Comparison of ENCODE assay signal across 1 cellular context in genomic region chr19:2950286-2951124, GRCh38.
TF ChIP-seq lines count a peak whose summit lies in the region.

No MANE protein-coding gene starts in this region.

TF ChIP-seq in K562, 482 proteins besides CTCF, POLR2A, EP300 and RAD21 (continued from another document):
- TF ChIP-seq, protein P1, sequence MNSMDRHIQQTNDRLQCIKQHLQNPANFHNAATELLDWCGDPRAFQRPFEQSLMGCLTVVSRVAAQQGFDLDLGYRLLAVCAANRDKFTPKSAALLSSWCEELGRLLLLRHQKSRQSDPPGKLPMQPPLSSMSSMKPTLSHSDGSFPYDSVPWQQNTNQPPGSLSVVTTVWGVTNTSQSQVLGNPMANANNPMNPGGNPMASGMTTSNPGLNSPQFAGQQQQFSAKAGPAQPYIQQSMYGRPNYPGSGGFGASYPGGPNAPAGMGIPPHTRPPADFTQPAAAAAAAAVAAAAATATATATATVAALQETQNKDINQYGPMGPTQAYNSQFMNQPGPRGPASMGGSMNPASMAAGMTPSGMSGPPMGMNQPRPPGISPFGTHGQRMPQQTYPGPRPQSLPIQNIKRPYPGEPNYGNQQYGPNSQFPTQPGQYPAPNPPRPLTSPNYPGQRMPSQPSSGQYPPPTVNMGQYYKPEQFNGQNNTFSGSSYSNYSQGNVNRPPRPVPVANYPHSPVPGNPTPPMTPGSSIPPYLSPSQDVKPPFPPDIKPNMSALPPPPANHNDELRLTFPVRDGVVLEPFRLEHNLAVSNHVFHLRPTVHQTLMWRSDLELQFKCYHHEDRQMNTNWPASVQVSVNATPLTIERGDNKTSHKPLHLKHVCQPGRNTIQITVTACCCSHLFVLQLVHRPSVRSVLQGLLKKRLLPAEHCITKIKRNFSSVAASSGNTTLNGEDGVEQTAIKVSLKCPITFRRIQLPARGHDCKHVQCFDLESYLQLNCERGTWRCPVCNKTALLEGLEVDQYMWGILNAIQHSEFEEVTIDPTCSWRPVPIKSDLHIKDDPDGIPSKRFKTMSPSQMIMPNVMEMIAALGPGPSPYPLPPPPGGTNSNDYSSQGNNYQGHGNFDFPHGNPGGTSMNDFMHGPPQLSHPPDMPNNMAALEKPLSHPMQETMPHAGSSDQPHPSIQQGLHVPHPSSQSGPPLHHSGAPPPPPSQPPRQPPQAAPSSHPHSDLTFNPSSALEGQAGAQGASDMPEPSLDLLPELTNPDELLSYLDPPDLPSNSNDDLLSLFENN (IDR thresholded peaks at IDR 0.05; ENCODE audit: low read depth in 2 of 2, low read length in 2 of 2): peak in 1 of 2 experiments; percentile 70; a peak in 1 of 4 replicates
- TF ChIP-seq NR4A1 (CRISPR knock-in tag; IDR thresholded peaks at IDR 0.05): 0 out of 2 replicates have a peak, but pooled peaks have one; percentile 13
- no peak for TF ChIP-seq NR4A1 (tag; IDR thresholded peaks at IDR 0.05)
- peak; percentile 65 for TF ChIP-seq ESRRA (IDR thresholded peaks at IDR 0.05; ENCODE audit: borderline replicate concordance, low read depth)
- TF ChIP-seq MTA2 (IDR thresholded peaks at IDR 0.05; ENCODE audit: low read depth): peak; percentile 83
- TF ChIP-seq, protein P2, sequence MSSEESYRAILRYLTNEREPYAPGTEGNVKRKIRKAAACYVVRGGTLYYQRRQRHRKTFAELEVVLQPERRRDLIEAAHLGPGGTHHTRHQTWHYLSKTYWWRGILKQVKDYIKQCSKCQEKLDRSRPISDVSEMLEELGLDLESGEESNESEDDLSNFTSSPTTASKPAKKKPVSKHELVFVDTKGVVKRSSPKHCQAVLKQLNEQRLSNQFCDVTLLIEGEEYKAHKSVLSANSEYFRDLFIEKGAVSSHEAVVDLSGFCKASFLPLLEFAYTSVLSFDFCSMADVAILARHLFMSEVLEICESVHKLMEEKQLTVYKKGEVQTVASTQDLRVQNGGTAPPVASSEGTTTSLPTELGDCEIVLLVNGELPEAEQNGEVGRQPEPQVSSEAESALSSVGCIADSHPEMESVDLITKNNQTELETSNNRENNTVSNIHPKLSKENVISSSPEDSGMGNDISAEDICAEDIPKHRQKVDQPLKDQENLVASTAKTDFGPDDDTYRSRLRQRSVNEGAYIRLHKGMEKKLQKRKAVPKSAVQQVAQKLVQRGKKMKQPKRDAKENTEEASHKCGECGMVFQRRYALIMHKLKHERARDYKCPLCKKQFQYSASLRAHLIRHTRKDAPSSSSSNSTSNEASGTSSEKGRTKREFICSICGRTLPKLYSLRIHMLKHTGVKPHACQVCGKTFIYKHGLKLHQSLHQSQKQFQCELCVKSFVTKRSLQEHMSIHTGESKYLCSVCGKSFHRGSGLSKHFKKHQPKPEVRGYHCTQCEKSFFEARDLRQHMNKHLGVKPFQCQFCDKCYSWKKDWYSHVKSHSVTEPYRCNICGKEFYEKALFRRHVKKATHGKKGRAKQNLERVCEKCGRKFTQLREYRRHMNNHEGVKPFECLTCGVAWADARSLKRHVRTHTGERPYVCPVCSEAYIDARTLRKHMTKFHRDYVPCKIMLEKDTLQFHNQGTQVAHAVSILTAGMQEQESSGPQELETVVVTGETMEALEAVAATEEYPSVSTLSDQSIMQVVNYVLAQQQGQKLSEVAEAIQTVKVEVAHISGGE (CRISPR knock-in tag; IDR thresholded peaks at IDR 0.05): peak in 1 of 3 experiments; percentile 91; a peak in 2 of 6 replicates
- TF ChIP-seq TOE1 (IDR thresholded peaks at IDR 0.05; ENCODE audit: borderline replicate concordance): peak; percentile 81
- TF ChIP-seq TOE1 (CRISPR knock-in tag; IDR thresholded peaks at IDR 0.05; ENCODE audit: borderline replicate concordance, low read depth): no peak
- peak; percentile 83; the same call in 1 of the 2 replicates for TF ChIP-seq NBN (IDR thresholded peaks at IDR 0.05; ENCODE audit: low read depth)
- peak; percentile 41; the same call in 1 of the 2 replicates for TF ChIP-seq KLF13 (tag; IDR thresholded peaks at IDR 0.05; ENCODE audit: borderline replicate concordance, low read depth)
- peak; percentile 99 for TF ChIP-seq SUPT5H (IDR thresholded peaks at IDR 0.05)
- peak; percentile 8; the same call in 1 of the 2 replicates for TF ChIP-seq SMARCA4 (IDR thresholded peaks at IDR 0.05)
- TF ChIP-seq ZNF609 (CRISPR knock-in tag; IDR thresholded peaks at IDR 0.05; ENCODE audit: borderline replicate concordance): 0 out of 2 replicates have a peak, but pooled peaks have one; percentile 58
- TF ChIP-seq PURB (CRISPR knock-in tag; IDR thresholded peaks at IDR 0.05; ENCODE audit: low read depth): no peak
- peak; percentile 5 for TF ChIP-seq ETV1 (tag; conservative IDR thresholded peaks at IDR 0.05; ENCODE audit: low read depth)
- TF ChIP-seq, protein P3, sequence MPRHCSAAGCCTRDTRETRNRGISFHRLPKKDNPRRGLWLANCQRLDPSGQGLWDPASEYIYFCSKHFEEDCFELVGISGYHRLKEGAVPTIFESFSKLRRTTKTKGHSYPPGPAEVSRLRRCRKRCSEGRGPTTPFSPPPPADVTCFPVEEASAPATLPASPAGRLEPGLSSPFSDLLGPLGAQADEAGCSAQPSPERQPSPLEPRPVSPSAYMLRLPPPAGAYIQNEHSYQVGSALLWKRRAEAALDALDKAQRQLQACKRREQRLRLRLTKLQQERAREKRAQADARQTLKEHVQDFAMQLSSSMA (CRISPR knock-in tag; IDR thresholded peaks at IDR 0.05): peak; percentile 67; the same call in 1 of the 2 replicates
- TF ChIP-seq, protein P4, sequence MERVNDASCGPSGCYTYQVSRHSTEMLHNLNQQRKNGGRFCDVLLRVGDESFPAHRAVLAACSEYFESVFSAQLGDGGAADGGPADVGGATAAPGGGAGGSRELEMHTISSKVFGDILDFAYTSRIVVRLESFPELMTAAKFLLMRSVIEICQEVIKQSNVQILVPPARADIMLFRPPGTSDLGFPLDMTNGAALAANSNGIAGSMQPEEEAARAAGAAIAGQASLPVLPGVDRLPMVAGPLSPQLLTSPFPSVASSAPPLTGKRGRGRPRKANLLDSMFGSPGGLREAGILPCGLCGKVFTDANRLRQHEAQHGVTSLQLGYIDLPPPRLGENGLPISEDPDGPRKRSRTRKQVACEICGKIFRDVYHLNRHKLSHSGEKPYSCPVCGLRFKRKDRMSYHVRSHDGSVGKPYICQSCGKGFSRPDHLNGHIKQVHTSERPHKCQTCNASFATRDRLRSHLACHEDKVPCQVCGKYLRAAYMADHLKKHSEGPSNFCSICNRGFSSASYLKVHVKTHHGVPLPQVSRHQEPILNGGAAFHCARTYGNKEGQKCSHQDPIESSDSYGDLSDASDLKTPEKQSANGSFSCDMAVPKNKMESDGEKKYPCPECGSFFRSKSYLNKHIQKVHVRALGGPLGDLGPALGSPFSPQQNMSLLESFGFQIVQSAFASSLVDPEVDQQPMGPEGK (CRISPR knock-in tag; IDR thresholded peaks at IDR 0.05; ENCODE audit: borderline replicate concordance): no peak
- TF ChIP-seq ETV5 (CRISPR knock-in tag; IDR thresholded peaks at IDR 0.05; ENCODE audit: low read depth): peak; percentile 84
- TF ChIP-seq ZNF3 (CRISPR knock-in tag; IDR thresholded peaks at IDR 0.05): 0 out of 2 replicates have a peak, but pooled peaks have one; percentile 15
- TF ChIP-seq MEF2D (tag; conservative IDR thresholded peaks at IDR 0.05; ENCODE audit: low read depth): no peak
- TF ChIP-seq BRD4 (IDR thresholded peaks at IDR 0.05): peak; percentile 96; the same call in 1 of the 2 replicates
- TF ChIP-seq KAT8 (IDR thresholded peaks at IDR 0.05; ENCODE audit: low read depth): no peak
- TF ChIP-seq TRIM28 (IDR thresholded peaks at IDR 0.05): 0 out of 2 replicates have a peak, but pooled peaks have one; percentile 12
TF ChIP-seq in K562: peak in this region for 159.
